Comparison of ENCODE assay signal across 19 cellular contexts in genomic region chr12:68028647-68029046, GRCh38. TPM values are rescaled to one million over a fixed set of nuclear protein-coding genes. Genes with fewer than 3 reads are reported as not detected.
"Had no signal": no experiment of that assay in that cellular context is flagged by ENCODE, and none has a peak within 500 bp of the region (broad histone marks: within the 10 kb centered on the region; RNA-seq: fewer than 3 reads in every experiment).

No MANE protein-coding gene starts in this region.

- H3K27me3 Mint-ChIP-seq: type B pancreatic cell had no signal

- H3K9me3 ChIP-seq: esophagus muscularis mucosa, gastroesophageal sphincter had no signal

- H3K4me1 Mint-ChIP-seq: neural crest cell had no signal

- H3K27ac Mint-ChIP-seq: type B pancreatic cell had no signal

- H3K9me3 Mint-ChIP-seq: type B pancreatic cell had no signal

- H3K36me3 Mint-ChIP-seq: type B pancreatic cell had no signal

- H3K36me3 ChIP-seq: esophagus muscularis mucosa, gastroesophageal sphincter had no signal

- H3K4me3 ChIP-seq: esophagus muscularis mucosa, gastroesophageal sphincter had no signal

- H3K4me1 ChIP-seq: esophagus muscularis mucosa, gastroesophageal sphincter had no signal

- H3K27ac ChIP-seq: epithelial cell of prostate, esophagus muscularis mucosa, gastroesophageal sphincter had no signal

- DNase-seq: effector memory CD4-positive, alpha-beta T cell; glutamatergic neuron; islet precursor cell; mammary epithelial cell; naive thymus-derived CD8-positive, alpha-beta T cell; posterior cingulate gyrus; stimulated activated CD4-positive, alpha-beta T cell treated with anti-CD3 and anti-CD28 coated beads, Interleukin-2, amount 100 ng/mL, for 24 hours; stimulated activated naive CD4-positive, alpha-beta T cell treated with Interleukin-2 at 50 U/mL for 16 hours had no signal

- H3K4me3 Mint-ChIP-seq: naive thymus-derived CD8-positive, alpha-beta T cell; neural crest cell; type B pancreatic cell had no signal

- H3K27me3 ChIP-seq: esophagus muscularis mucosa, gastroesophageal sphincter had no signal

- ATAC-seq: gastroesophageal sphincter; left lobe of liver; naive thymus-derived CD8-positive, alpha-beta T cell; sciatic nerve had no signal

RNA-seq across cellular contexts. Expression of gene IFNG-AS1, which starts 39.4 kb away (rescaled TPM):
- total RNA-seq: esophagus muscularis mucosa, fibroblast of villous mesenchyme, gastroesophageal sphincter, left lobe of liver, mammary epithelial cell, mesenteric fat pad, neural crest cell, osteocyte, pulmonary artery endothelial cell had no signal
